In the genomic region with DNA sequence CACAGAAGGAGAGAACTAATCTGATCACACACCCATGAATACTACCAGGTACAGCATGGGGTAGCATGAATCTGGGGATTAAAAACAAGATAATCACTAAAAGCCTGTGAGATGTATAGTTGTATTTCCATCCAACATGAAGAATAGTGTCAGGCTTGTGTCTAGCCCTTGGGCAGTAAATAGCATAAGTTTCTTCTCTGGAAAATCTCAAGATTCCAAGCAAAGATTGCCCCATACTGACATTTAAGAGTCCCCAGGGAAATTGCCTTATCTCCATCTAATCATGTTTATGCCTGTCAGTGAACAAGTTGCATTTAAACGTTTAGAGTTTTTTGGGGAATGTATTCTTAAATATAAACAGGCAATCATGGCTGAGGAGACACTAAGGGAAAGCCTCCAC, we compare ENCODE assay signal across 1 cellular context.
TF ChIP-seq lines count a peak whose summit lies in the region.

No MANE protein-coding gene starts in this region.

TF ChIP-seq in HEK293, 187 proteins besides CTCF, POLR2A, EP300 and RAD21 (continued from another document):
- TF ChIP-seq GFI1B (tag by site-specific recombination; IDR thresholded peaks at IDR 0.05) (0 out of 2 replicates have a peak, but pooled peaks have one; percentile 22), ZBTB26 (tag by site-specific recombination; optimal IDR thresholded peaks at IDR 0.05) (no peak), ZNF549 (tag by site-specific recombination; IDR thresholded peaks at IDR 0.05) (no peak), KLF16 (tag by site-specific recombination; IDR thresholded peaks at IDR 0.05) (no peak), ZNF843 (tag by site-specific recombination; IDR thresholded peaks at IDR 0.05) (no peak), ZNF639 (tag by site-specific recombination; IDR thresholded peaks at IDR 0.05) (no peak), ZNF792 (tag by site-specific recombination; IDR thresholded peaks at IDR 0.05) (no peak), ZNF560 (tag by site-specific recombination; IDR thresholded peaks at IDR 0.05; ENCODE audit: borderline replicate concordance) (no peak), ZNF398 (tag by site-specific recombination; IDR thresholded peaks at IDR 0.05) (no peak), ZNF521 (tag by site-specific recombination; IDR thresholded peaks at IDR 0.05) (no peak)
- TF ChIP-seq, protein P1, sequence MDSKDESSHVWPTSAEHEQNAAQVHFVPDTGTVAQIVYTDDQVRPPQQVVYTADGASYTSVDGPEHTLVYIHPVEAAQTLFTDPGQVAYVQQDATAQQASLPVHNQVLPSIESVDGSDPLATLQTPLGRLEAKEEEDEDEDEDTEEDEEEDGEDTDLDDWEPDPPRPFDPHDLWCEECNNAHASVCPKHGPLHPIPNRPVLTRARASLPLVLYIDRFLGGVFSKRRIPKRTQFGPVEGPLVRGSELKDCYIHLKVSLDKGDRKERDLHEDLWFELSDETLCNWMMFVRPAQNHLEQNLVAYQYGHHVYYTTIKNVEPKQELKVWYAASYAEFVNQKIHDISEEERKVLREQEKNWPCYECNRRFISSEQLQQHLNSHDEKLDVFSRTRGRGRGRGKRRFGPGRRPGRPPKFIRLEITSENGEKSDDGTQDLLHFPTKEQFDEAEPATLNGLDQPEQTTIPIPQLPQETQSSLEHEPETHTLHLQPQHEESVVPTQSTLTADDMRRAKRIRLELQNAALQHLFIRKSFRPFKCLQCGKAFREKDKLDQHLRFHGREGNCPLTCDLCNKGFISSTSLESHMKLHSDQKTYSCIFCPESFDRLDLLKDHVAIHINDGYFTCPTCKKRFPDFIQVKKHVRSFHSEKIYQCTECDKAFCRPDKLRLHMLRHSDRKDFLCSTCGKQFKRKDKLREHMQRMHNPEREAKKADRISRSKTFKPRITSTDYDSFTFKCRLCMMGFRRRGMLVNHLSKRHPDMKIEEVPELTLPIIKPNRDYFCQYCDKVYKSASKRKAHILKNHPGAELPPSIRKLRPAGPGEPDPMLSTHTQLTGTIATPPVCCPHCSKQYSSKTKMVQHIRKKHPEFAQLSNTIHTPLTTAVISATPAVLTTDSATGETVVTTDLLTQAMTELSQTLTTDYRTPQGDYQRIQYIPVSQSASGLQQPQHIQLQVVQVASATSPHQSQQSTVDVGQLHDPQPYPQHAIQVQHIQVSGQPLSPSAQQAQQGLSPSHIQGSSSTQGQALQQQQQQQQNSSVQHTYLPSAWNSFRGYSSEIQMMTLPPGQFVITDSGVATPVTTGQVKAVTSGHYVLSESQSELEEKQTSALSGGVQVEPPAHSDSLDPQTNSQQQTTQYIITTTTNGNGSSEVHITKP (tag by site-specific recombination; IDR thresholded peaks at IDR 0.05): peak; percentile 41; the same call in 1 of the 2 replicates
- TF ChIP-seq, protein P2, sequence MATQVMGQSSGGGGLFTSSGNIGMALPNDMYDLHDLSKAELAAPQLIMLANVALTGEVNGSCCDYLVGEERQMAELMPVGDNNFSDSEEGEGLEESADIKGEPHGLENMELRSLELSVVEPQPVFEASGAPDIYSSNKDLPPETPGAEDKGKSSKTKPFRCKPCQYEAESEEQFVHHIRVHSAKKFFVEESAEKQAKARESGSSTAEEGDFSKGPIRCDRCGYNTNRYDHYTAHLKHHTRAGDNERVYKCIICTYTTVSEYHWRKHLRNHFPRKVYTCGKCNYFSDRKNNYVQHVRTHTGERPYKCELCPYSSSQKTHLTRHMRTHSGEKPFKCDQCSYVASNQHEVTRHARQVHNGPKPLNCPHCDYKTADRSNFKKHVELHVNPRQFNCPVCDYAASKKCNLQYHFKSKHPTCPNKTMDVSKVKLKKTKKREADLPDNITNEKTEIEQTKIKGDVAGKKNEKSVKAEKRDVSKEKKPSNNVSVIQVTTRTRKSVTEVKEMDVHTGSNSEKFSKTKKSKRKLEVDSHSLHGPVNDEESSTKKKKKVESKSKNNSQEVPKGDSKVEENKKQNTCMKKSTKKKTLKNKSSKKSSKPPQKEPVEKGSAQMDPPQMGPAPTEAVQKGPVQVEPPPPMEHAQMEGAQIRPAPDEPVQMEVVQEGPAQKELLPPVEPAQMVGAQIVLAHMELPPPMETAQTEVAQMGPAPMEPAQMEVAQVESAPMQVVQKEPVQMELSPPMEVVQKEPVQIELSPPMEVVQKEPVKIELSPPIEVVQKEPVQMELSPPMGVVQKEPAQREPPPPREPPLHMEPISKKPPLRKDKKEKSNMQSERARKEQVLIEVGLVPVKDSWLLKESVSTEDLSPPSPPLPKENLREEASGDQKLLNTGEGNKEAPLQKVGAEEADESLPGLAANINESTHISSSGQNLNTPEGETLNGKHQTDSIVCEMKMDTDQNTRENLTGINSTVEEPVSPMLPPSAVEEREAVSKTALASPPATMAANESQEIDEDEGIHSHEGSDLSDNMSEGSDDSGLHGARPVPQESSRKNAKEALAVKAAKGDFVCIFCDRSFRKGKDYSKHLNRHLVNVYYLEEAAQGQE (tag by site-specific recombination; IDR thresholded peaks at IDR 0.05): no peak
